Comparison of ENCODE assay signal across 8 cellular contexts in the genomic region with DNA sequence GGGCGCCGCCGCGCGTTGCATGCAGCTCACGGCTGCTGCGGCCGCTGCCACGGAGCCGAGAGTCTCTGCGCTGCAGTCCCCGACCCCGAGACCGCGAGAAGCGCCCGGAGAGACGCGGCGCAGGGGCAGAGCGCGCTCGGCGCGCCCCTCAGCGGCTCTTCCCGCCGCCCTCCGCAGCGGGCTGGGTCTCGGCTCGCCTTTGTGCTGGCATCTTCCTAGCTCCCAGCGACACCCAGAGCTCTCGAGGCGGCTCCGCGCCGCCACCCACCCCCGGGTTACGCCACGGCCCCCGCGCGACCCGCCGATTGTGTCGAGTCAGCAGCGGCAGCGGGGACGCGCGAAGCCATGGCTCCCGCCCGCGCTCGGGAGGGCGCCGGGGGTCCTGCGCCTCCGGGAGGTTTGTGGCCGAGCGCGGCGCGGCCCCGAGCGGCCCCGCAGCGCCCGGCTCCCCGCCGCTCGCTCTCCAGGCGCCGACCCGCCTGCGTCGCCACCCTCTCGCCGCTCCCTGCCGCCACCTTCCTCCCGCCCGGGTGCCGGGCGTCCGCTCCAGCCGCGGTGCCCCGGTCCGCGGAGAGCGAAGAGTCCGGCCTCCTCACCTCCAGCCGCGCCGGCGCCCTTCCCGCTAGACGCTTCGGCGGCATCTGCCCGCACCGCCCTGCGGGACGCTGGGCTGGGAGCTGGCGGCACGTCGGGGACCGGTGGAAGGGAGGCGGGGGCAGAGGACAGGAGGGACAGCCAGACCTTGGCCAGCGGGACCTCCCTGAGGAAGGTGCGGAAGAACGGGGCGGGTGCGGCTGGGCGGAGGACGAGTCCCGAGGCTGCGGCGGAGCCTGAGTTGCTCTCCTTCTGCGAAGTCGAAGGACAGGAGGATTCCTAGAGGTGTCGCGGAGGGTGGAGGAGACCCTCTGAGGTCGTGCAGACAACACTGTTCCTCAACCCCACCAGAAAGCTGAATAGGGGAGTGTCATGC. TPM values are rescaled to one million over a fixed set of nuclear protein-coding genes. Genes with fewer than 3 reads are reported as not detected.
DNase-seq lines count a peak whose midpoint lies in the region; ATAC-seq, FAIRE-seq and TF ChIP-seq lines count a peak whose summit lies in the region.

A gene (minus strand): TSS at position 643 of the 970 bp plus-strand sequence.

- peak within 1 kb of the TSS; percentile 83 for H3K4ac ChIP-seq in trophoblast cell (ENCODE audit: low read depth, low read length)

- POLR2A ChIA-PET in A549 (lab: Yijun Ruan, JAX), result interaction anchor here (0.8 to 1.2 kb wide), 4 partner anchors 9 to 256 kb away, joined by 3 to 4 read pairs (median 4); a partner anchor contains a TSS

- H2BK5ac ChIP-seq in trophoblast cell (ENCODE audit: low read depth, low read length, poor library complexity), result peak within 1 kb of the TSS; percentile 83

- CTCF ChIA-PET in A549 (lab: Yijun Ruan, JAX), result interaction anchor here (0.8 to 2.2 kb wide), 11 partner anchors 8 to 298 kb away, joined by 3 to 8 read pairs (median 4); a partner anchor contains a TSS

- H3K27ac ChIP-seq in A549 (peak within 1 kb of the TSS; percentile 77 to 89), trophoblast cell (ENCODE audit: low read depth, low read length) (peak within 1 kb of the TSS; percentile 82)

- H3K18ac ChIP-seq in trophoblast cell (ENCODE audit: low read length), result peak within 1 kb of the TSS; percentile 60

- no peaks in the 10 kb centered on the region for H3K27me3 ChIP-seq in trophoblast cell (ENCODE audit: insufficient read depth, low read length)

- peak within 1 kb of the TSS; percentile 83 for H3K4me2 ChIP-seq in A549
- H3K4me2 ChIP-seq in trophoblast cell (ENCODE audit: low read length), result peak within 1 kb of the TSS; percentile 97

- intact Hi-C loops in left cardiac atrium (cut with DNase I), result loop anchor here in 1 of 2 donors (10.0 kb wide), 1 partner anchor 128 kb away; no protein-coding TSS in a partner anchor

- peak within 1 kb of the TSS; percentile 65 for H2BK120ac ChIP-seq in trophoblast cell (ENCODE audit: insufficient read depth, low read length, poor library complexity)

- no peaks in the 10 kb centered on the region for H3K36me3 ChIP-seq in trophoblast cell (ENCODE audit: control insufficient read depth in 1 of 2, insufficient read depth in 2 of 2, low read length in 2 of 2)

- TF ChIP-seq CTCF in A549 (IDR thresholded peaks at IDR 0.05) (no peak; the same call in 2 of the 3 replicates), GM12865 (IDR thresholded peaks at IDR 0.05; ENCODE audit: insufficient read depth, low read depth, low read length, missing control alignments) (no peak)

- peak in 1 of 2 experiments; percentile 44; a peak in 1 of 5 replicates for TF ChIP-seq RAD21 in A549 (conservative IDR thresholded peaks at IDR 0.05 in 1 of 2, IDR thresholded peaks at IDR 0.05 in 1 of 2)

- peak; percentile 33 for TF ChIP-seq POLR2A in A549 (IDR thresholded peaks at IDR 0.05; ENCODE audit: low read length)

- H3K14ac ChIP-seq in trophoblast cell (ENCODE audit: low read length), result peak within 1 kb of the TSS; percentile 78

- ATAC-seq in A549 (peak; percentile 88 to 89), HG02870 (IDR thresholded peaks at IDR 0.05; ENCODE audit: unreplicated experiment) (peak; percentile 68), left cardiac atrium (peak; percentile 84 to 87)

- H3K23ac ChIP-seq in trophoblast cell (ENCODE audit: low read length), result peak within 1 kb of the TSS; percentile 93

- H2BK12ac ChIP-seq in trophoblast cell (ENCODE audit: low read length), result no peak within 1 kb of the TSS

- H3K4me3 ChIP-seq in A549 (peak within 1 kb of the TSS; percentile 58), GM12865 (ENCODE audit: low read depth, low read length) (peak within 1 kb of the TSS; percentile 61), trophoblast cell (ENCODE audit: low read depth, low read length) (peak within 1 kb of the TSS; percentile 93)

- peaks cover 7% of the 10 kb centered on the region for H3K79me2 ChIP-seq in trophoblast cell (ENCODE audit: control insufficient read depth, insufficient read depth, low read length, poor library complexity)

- no peak for TF ChIP-seq EP300 in A549 (IDR thresholded peaks at IDR 0.05)

- H3K79me1 ChIP-seq in trophoblast cell (ENCODE audit: low read length), result peaks cover 11% of the 10 kb centered on the region

- no peak within 1 kb of the TSS for H2AK5ac ChIP-seq in trophoblast cell (ENCODE audit: low read length)

- peak within 1 kb of the TSS; percentile 91 for H2AFZ ChIP-seq in trophoblast cell (ENCODE audit: insufficient read depth, low read length, poor library complexity)

- DNase-seq in A549 (ENCODE audit: low read depth in 1 of 2, low spot score in 1 of 2) (peak; percentile 60 to 70), GM12865 (ENCODE audit: low read depth) (peak; percentile 60), NCI-H2227 (lab: John Stamatoyannopoulos, UW; ENCODE audit: unreplicated experiment) (peak; percentile 86), amygdala (lab: John Stamatoyannopoulos, UW) (peak in 50 of 56 donors; percentile 12 to 83 (median 59)), left cardiac atrium (peak; percentile 50), trophoblast cell (peak; percentile 36 to 58)
- no peak for DNase-seq in effector CD8-positive, alpha-beta T cell (lab: John Stamatoyannopoulos, UW)

- H3K4me1 ChIP-seq in A549, result 0 out of 3 replicates have a peak, but pooled peaks cover 3% of the 10 kb centered on the region
- peaks cover 2 to 12% of the 10 kb centered on the region in 2 experiments for H3K4me1 ChIP-seq in trophoblast cell (ENCODE audit: control insufficient read depth in 1 of 2, insufficient read depth in 2 of 2, low read length in 2 of 2)

- H3K9me3 ChIP-seq in A549 (no peaks in the 10 kb centered on the region), trophoblast cell (ENCODE audit: insufficient read depth, low read depth, low read length) (no peaks in the 10 kb centered on the region)

- no peak for FAIRE-seq in A549 (lab: Jason Lieb, UNC)

- 2% methylated on average over 22 of the region's 125 CpGs for WGBS in A549 (ENCODE audit: missing lambda C conversion rate)
- WGBS in trophoblast cell (ENCODE audit: extremely low coverage, insufficient coverage, insufficient read length), result no CpG with 5 or more reads among the region's 125 CpGs

- H4K91ac ChIP-seq in trophoblast cell (ENCODE audit: low read depth, low read length), result peak within 1 kb of the TSS; percentile 82

- peak within 1 kb of the TSS; percentile 89 for H4K8ac ChIP-seq in trophoblast cell (ENCODE audit: low read depth, low read length)

- H4K12ac ChIP-seq in trophoblast cell (ENCODE audit: low read depth, low read length), result peak within 1 kb of the TSS; percentile 61

- peak within 1 kb of the TSS; percentile 89 for H3K9ac ChIP-seq in trophoblast cell (ENCODE audit: low read length)

TF ChIP-seq in A549, 52 proteins besides CTCF, POLR2A, EP300 and RAD21 (continues in another document):
- no peak for TF ChIP-seq NR3C1 (IDR thresholded peaks at IDR 0.05)
- TF ChIP-seq, protein P1, sequence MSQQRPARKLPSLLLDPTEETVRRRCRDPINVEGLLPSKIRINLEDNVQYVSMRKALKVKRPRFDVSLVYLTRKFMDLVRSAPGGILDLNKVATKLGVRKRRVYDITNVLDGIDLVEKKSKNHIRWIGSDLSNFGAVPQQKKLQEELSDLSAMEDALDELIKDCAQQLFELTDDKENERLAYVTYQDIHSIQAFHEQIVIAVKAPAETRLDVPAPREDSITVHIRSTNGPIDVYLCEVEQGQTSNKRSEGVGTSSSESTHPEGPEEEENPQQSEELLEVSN (IDR thresholded peaks at IDR 0.05; ENCODE audit: borderline replicate concordance, low read depth), result no peak; the same call in 1 of the 2 replicates
- no peak for TF ChIP-seq HOXB5 (CRISPR knock-in tag; IDR thresholded peaks at IDR 0.05)
- TF ChIP-seq RNF2 (IDR thresholded peaks at IDR 0.05; ENCODE audit: borderline replicate concordance, low read depth), result no peak
- TF ChIP-seq ZC3H11A (IDR thresholded peaks at IDR 0.05), result no peak
- TF ChIP-seq RFX5 (IDR thresholded peaks at IDR 0.05), result no peak
- TF ChIP-seq TP53 (CRISPR knock-in tag; IDR thresholded peaks at IDR 0.05), result no peak
- no peak for TF ChIP-seq FOSL2 (IDR thresholded peaks at IDR 0.05)
- TF ChIP-seq FOSL2 (CRISPR knock-in tag; IDR thresholded peaks at IDR 0.05), result no peak
- TF ChIP-seq EHF (CRISPR knock-in tag; IDR thresholded peaks at IDR 0.05), result no peak
- TF ChIP-seq, protein P2, sequence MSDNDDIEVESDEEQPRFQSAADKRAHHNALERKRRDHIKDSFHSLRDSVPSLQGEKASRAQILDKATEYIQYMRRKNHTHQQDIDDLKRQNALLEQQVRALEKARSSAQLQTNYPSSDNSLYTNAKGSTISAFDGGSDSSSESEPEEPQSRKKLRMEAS (IDR thresholded peaks at IDR 0.05), result peak; percentile 33
- TF ChIP-seq JUN (IDR thresholded peaks at IDR 0.05), result peak in 1 of 2 experiments; percentile 52; a peak in 1 of 5 replicates
- no peak for TF ChIP-seq CBX8 (IDR thresholded peaks at IDR 0.05)
- TF ChIP-seq, protein P3, sequence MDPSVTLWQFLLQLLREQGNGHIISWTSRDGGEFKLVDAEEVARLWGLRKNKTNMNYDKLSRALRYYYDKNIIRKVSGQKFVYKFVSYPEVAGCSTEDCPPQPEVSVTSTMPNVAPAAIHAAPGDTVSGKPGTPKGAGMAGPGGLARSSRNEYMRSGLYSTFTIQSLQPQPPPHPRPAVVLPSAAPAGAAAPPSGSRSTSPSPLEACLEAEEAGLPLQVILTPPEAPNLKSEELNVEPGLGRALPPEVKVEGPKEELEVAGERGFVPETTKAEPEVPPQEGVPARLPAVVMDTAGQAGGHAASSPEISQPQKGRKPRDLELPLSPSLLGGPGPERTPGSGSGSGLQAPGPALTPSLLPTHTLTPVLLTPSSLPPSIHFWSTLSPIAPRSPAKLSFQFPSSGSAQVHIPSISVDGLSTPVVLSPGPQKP (IDR thresholded peaks at IDR 0.05; ENCODE audit: low read depth, low read length), result no peak
- TF ChIP-seq ZSCAN20 (CRISPR knock-in tag; IDR thresholded peaks at IDR 0.05), result no peak
- peak; percentile 47 for TF ChIP-seq CHD2 (IDR thresholded peaks at IDR 0.05; ENCODE audit: low read length, partially characterized antibody)
- TF ChIP-seq GATA3 (IDR thresholded peaks at IDR 0.05; ENCODE audit: borderline replicate concordance), result no peak

RNA-seq across cellular contexts. Expression of the gene that starts here (rescaled TPM):
- 2.6 and 3.9 TPM in 2 replicates for polyA plus RNA-seq in A549 (2011; rRNA removed)
- polyA plus RNA-seq in A549 (2012; cell fraction: cytosol; rRNA removed), result 0.50 and 1.0 TPM in 2 replicates
- polyA plus RNA-seq in A549 (2012; cell fraction: nucleus; rRNA removed), result 1.3 and 1.6 TPM in 2 replicates
- 1.9 to 2.4 TPM (median 2.0 TPM) in 3 replicates for polyA plus RNA-seq in A549 (2017; fragmentation: RNase III; extraction: RNeasy Plus Mini Kit Qiagen cat#74134 plus additional on column Dnase treatment)
- polyA minus RNA-seq in A549 (2011; rRNA and poly(A)+ RNA removed), result 15.7 and 16.0 TPM in 2 replicates
- total RNA-seq in left cardiac atrium, result 10 to 100 TPM; 17.7 to 21.2 TPM
- 5.5 and 6.3 TPM in 2 replicates for polyA plus RNA-seq in trophoblast cell (2013)
